27 cellular contexts compared by ENCODE assay signal in genomic region chr11:18352581-18352980, GRCh38. TPM values are rescaled to one million over a fixed set of nuclear protein-coding genes. Genes with fewer than 3 reads are reported as not detected.
DNase-seq lines count a peak whose midpoint lies in the region; ATAC-seq and TF ChIP-seq lines count a peak whose summit lies in the region.
"Had no signal": no experiment of that assay in that cellular context is flagged by ENCODE, and none has a peak within 500 bp of the region (broad histone marks: within the 10 kb centered on the region; RNA-seq: fewer than 3 reads in every experiment).

No MANE protein-coding gene starts in this region.

- H3K36me3 ChIP-seq in mammary epithelial cell (ENCODE audit: insufficient read depth, low read length) (peaks cover 38% of the 10 kb centered on the region), left lung (peaks cover 0 to 87% of the 10 kb centered on the region in 2 donors)

- H3K79me2 ChIP-seq in mammary epithelial cell (ENCODE audit: insufficient read depth, low read length), result peaks cover 3% of the 10 kb centered on the region

- ATAC-seq in esophagus mucosa (no peak), left lung (no peak)
- ATAC-seq: stimulated activated memory B cell treated with anti-CD40 and anti-IgM and Interleukin-4, amounts not matched to agents 10 μg/mL and 1 μg/mL and 100 μg/mL, for 72 hours had no signal

- H3K4me2 ChIP-seq in mammary epithelial cell (ENCODE audit: insufficient read depth, low read depth, low read length), result no peak overlapping the region

- CTCF ChIA-PET in mammary epithelial cell (lab: Charles Lee; ENCODE audit: low non-redundant PET), result interaction anchor here (0.6 kb wide), 1 partner anchor 109 kb away, joined by 3 read pairs; no protein-coding TSS in a partner anchor

- peaks cover 13% of the 10 kb centered on the region for H3K36me3 Mint-ChIP-seq in endothelial cell (ENCODE audit: low read depth, unreplicated experiment)

- H2AFZ ChIP-seq in mammary epithelial cell (ENCODE audit: low read depth, low read length), result no peak overlapping the region

- H3K9me3 Mint-ChIP-seq in endothelial cell (ENCODE audit: unreplicated experiment), result no peaks in the 10 kb centered on the region
- H3K9me3 Mint-ChIP-seq: activated T-helper 2 cell treated with anti-CD3 and anti-CD28 coated beads, Interferon-gamma antibody, Interleukin-2, Interleukin-4, amounts not matched to agents 10 μg/mL and 5 μg/mL and 100 μg/mL, durations not matched to agents 14 hours and 24 hours and 36 hours; CD4-positive, alpha-beta memory T cell; nephron; stimulated activated memory B cell treated with anti-CD40 and anti-IgM and Interleukin-4, amounts not matched to agents 10 μg/mL and 1 μg/mL and 100 μg/mL, for 72 hours had no signal

- no peak overlapping the region for H3K4me3 Mint-ChIP-seq in endothelial cell (ENCODE audit: unreplicated experiment)
- H3K4me3 Mint-ChIP-seq: CD4-positive, alpha-beta memory T cell; nephron; stimulated activated memory B cell treated with anti-CD40 and anti-IgM and Interleukin-4, amounts not matched to agents 10 μg/mL and 1 μg/mL and 100 μg/mL, for 72 hours had no signal

- TF ChIP-seq CTCF in mammary epithelial cell (conservative IDR thresholded peaks at IDR 0.05 in 1 of 2, IDR thresholded peaks at IDR 0.05 in 1 of 2; ENCODE audit: extremely low read depth in 1 of 2, insufficient read depth in 1 of 2, low read depth in 1 of 2, low read length in 2 of 2), result no peak
- no peak for TF ChIP-seq CTCF in endothelial cell (IDR thresholded peaks at IDR 0.05; ENCODE audit: unreplicated experiment)
- no peak for TF ChIP-seq CTCF in left lung (IDR thresholded peaks at IDR 0.05)

- H3K27ac ChIP-seq in mammary epithelial cell (ENCODE audit: insufficient read depth, low read depth, low read length) (peak overlapping the region; percentile 31), left lung (no peak overlapping the region)
- H3K27ac ChIP-seq: adrenal gland, cardiac muscle cell, left ventricle myocardium inferior, sigmoid colon had no signal

- dilution Hi-C loops in mammary epithelial cell (cut with HindIII; ENCODE audit: low sequenced_read_pairs), result no loop called here

- no peaks in the 10 kb centered on the region for H3K27me3 ChIP-seq in mammary epithelial cell (ENCODE audit: insufficient read depth, low read length)
- no peaks in the 10 kb centered on the region for H3K27me3 ChIP-seq in left lung
- H3K27me3 ChIP-seq: adrenal gland, cardiac muscle cell, sigmoid colon had no signal

- no peak overlapping the region for H3K9ac ChIP-seq in mammary epithelial cell (ENCODE audit: insufficient read depth, low read length)

- H3K27ac Mint-ChIP-seq in endothelial cell (ENCODE audit: unreplicated experiment), result no peak overlapping the region
- H3K27ac Mint-ChIP-seq: activated T-helper 2 cell treated with anti-CD3 and anti-CD28 coated beads, Interferon-gamma antibody, Interleukin-2, Interleukin-4, amounts not matched to agents 10 μg/mL and 5 μg/mL and 100 μg/mL, durations not matched to agents 14 hours and 24 hours and 36 hours; nephron; stimulated activated memory B cell treated with anti-CD40 and anti-IgM and Interleukin-4, amounts not matched to agents 10 μg/mL and 1 μg/mL and 100 μg/mL, for 72 hours had no signal

- H3K4me1 ChIP-seq in mammary epithelial cell (ENCODE audit: insufficient read depth, low read length) (peaks cover 8% of the 10 kb centered on the region), left lung (no peaks in the 10 kb centered on the region)
- H3K4me1 ChIP-seq: adrenal gland, left ventricle myocardium inferior, sigmoid colon had no signal

- DNase-seq in EH (ENCODE audit: low read depth), result peak; percentile 47
- DNase-seq in LHCN-M2 (ENCODE audit: low read depth), result peak; percentile 41
- peak; percentile 42 for DNase-seq in mammary epithelial cell
- peak; percentile 42 for DNase-seq in iris pigment epithelial cell (ENCODE audit: low read depth)
- no peak for DNase-seq in NOMO-1 treated with dmso at 0.1 percent for 144 hours (lab: John Stamatoyannopoulos, UW; ENCODE audit: unreplicated experiment)
- DNase-seq in endothelial cell (ENCODE audit: low spot score), result no peak
- no peak for DNase-seq in left lung
- DNase-seq: activated CD4-positive, alpha-beta T cell treated with anti-CD3 and anti-CD28 coated beads for 4 hours; adrenal gland; CD4-positive, alpha-beta memory T cell; DMS79; erythroblast; glutamatergic neuron; GOT3; Karpas-422; left ventricle myocardium inferior; NCI-H1092 treated with DMSO at 0.1 percent for 48 hours; NCI-H2081 treated with DMSO at 0.1 percent for 48 hours; sigmoid colon; SW 1271 had no signal

- H3K9me3 ChIP-seq in mammary epithelial cell (replicated peaks; ENCODE audit: insufficient read depth, low read length), result no peaks in the 10 kb centered on the region
- no peaks in the 10 kb centered on the region for H3K9me3 ChIP-seq in left lung
- H3K9me3 ChIP-seq: adrenal gland, left ventricle myocardium inferior, sigmoid colon had no signal

- no peaks in the 10 kb centered on the region for H3K4me1 Mint-ChIP-seq in endothelial cell (ENCODE audit: unreplicated experiment)
- H3K4me1 Mint-ChIP-seq: nephron; stimulated activated memory B cell treated with anti-CD40 and anti-IgM and Interleukin-4, amounts not matched to agents 10 μg/mL and 1 μg/mL and 100 μg/mL, for 72 hours had no signal

- H3K4me3 ChIP-seq in mammary epithelial cell (replicated peaks in 1 of 3; ENCODE audit: insufficient read depth in 1 of 3, low read depth in 2 of 3, low read length in 3 of 3) (no peak overlapping the region), left lung (no peak overlapping the region)
- H3K4me3 ChIP-seq: adrenal gland, cardiac muscle cell, left ventricle myocardium inferior, sigmoid colon had no signal

- no peaks in the 10 kb centered on the region for H4K20me1 ChIP-seq in mammary epithelial cell (ENCODE audit: insufficient read depth, low read length)

- in situ Hi-C loops in mammary epithelial cell (cut with MboI; ENCODE audit: low sequenced_read_pairs in 2 of 2), result no loop called here

- BruUV-seq in mammary epithelial cell (replicated peaks; lab: Mats Ljungman, UMichigan), result no TSS peak

- no peaks in the 10 kb centered on the region for H3K27me3 Mint-ChIP-seq in endothelial cell (ENCODE audit: unreplicated experiment)
- H3K27me3 Mint-ChIP-seq: CD4-positive, alpha-beta memory T cell; stimulated activated memory B cell treated with anti-CD40 and anti-IgM and Interleukin-4, amounts not matched to agents 10 μg/mL and 1 μg/mL and 100 μg/mL, for 72 hours had no signal

- 65% methylated on average over 3 of the region's 3 CpGs for WGBS in mammary epithelial cell (ENCODE audit: low coverage, missing lambda C conversion rate)

- intact Hi-C loops in mammary epithelial cell (cut with micrococcal nuclease) (no loop called here), left lung (cut with DNase I) (no loop called here)

RNA-seq across cellular contexts. Expression of gene GTF2H1, which starts 30.2 kb away (rescaled TPM):
- total RNA-seq in LHCN-M2 (2014; rRNA removed), result 74.3 and 74.6 TPM in 2 replicates
- 28.6 TPM for polyA plus RNA-seq in LHCN-M2 (2012)
- 10 to 100 TPM; 67.5 to 98.9 TPM for total RNA-seq in mammary epithelial cell
- polyA plus RNA-seq in mammary epithelial cell, result 39.2 TPM
- polyA minus RNA-seq in mammary epithelial cell, result 10.6 TPM
- 35.9 TPM for total RNA-seq in endothelial cell (ENCODE audit: unreplicated experiment)
- 33.9 TPM for total RNA-seq in esophagus mucosa
- 10 to 100 TPM; 30.6 to 41.3 TPM for total RNA-seq in left lung

RNA-seq across cellular contexts. Expression of gene HPS5, which starts 30.6 kb away (rescaled TPM):
- 29.0 and 34.6 TPM in 2 replicates for total RNA-seq in LHCN-M2 (2014; rRNA removed)
- polyA plus RNA-seq in LHCN-M2 (2012), result 16.8 TPM
- total RNA-seq in mammary epithelial cell, result 100 to 1,000 TPM in 1 of 2 donors, 10 to 100 TPM in 1; 34.2 to 108 TPM
- polyA plus RNA-seq in mammary epithelial cell, result 16.5 TPM
- 14.4 TPM for polyA minus RNA-seq in mammary epithelial cell
- total RNA-seq in endothelial cell (ENCODE audit: unreplicated experiment), result 14.7 TPM
- total RNA-seq in esophagus mucosa, result 12.3 TPM
- total RNA-seq in left lung, result 10 to 100 TPM; 23.8 to 25.3 TPM

RNA-seq across cellular contexts. Expression of gene LDHA, which starts 41.8 kb away (rescaled TPM):
- 1,725 and 1,848 TPM in 2 replicates for total RNA-seq in LHCN-M2 (2014; rRNA removed)
- polyA plus RNA-seq in LHCN-M2 (2012), result 1,676 TPM
- total RNA-seq in mammary epithelial cell, result 1,000 to 10,000 TPM in 1 of 2 donors, 100 to 1,000 TPM in 1; 834 to 2,207 TPM
- polyA plus RNA-seq in mammary epithelial cell, result 3,265 TPM
- polyA minus RNA-seq in mammary epithelial cell, result 3,563 TPM
- 74.0 TPM for total RNA-seq in endothelial cell (ENCODE audit: unreplicated experiment)
- total RNA-seq in esophagus mucosa, result 564 TPM
- 100 to 1,000 TPM; 288 to 550 TPM for total RNA-seq in left lung

RNA-seq across cellular contexts. Expression of gene LDHC, which starts 59.5 kb away (rescaled TPM):
- total RNA-seq in LHCN-M2 (2014; rRNA removed) (not detected in 2 replicates), mammary epithelial cell (under 1 TPM in 1 of 2 donors, not detected in 1; 0.33 TPM), endothelial cell (ENCODE audit: unreplicated experiment) (not detected), esophagus mucosa (not detected), left lung (under 1 TPM in 1 of 2 donors, not detected in 1; 0.82 TPM)
- polyA plus RNA-seq in LHCN-M2 (2012), result not detected
- 0.02 TPM for polyA plus RNA-seq in mammary epithelial cell
- polyA minus RNA-seq in mammary epithelial cell, result not detected
- total RNA-seq: activated T-helper 2 cell treated with anti-CD3 and anti-CD28 coated beads, Interferon-gamma antibody, Interleukin-2, Interleukin-4, amounts not matched to agents 10 μg/mL and 5 μg/mL and 100 μg/mL, durations not matched to agents 14 hours and 24 hours and 36 hours; cardiac muscle cell; CD4-positive, alpha-beta memory T cell; dermis microvascular lymphatic vessel endothelial cell; left ventricle myocardium inferior; sigmoid colon; temporal lobe had no signal
- polyA plus RNA-seq: cardiac muscle cell; CD4-positive, alpha-beta memory T cell had no signal

Comparison
In these comparisons a context has a peak if more than half of its experiments do, and no peak if none do; other contexts are left out.
1. DNase-seq: peak in EH (single experiment), LHCN-M2 (single experiment), mammary epithelial cell (single experiment) and iris pigment epithelial cell (single experiment); none in NOMO-1 treated with dmso at 0.1 percent for 144 hours (single experiment), endothelial cell (single experiment) and left lung (0 of 2).